In genomic region chr13:94710881-94711560, GRCh38 we compare ENCODE assay signal across 8 cellular contexts.
DNase-seq lines count a peak whose midpoint lies in the region; ATAC-seq lines count a peak whose summit lies in the region.
"Had no signal": no experiment of that assay in that cellular context is flagged by ENCODE, and none has a peak within 500 bp of the region (broad histone marks: within the 10 kb centered on the region; RNA-seq: fewer than 3 reads in every experiment).

No MANE protein-coding gene starts in this region.

- peaks cover 6 to 8% of the 10 kb centered on the region in 2 donors for H3K4me1 ChIP-seq in mucosa of rectum (ENCODE audit: control insufficient read depth in 2 of 2, insufficient read depth in 2 of 2, low read length in 2 of 2)

- ATAC-seq in GM19468 (IDR thresholded peaks at IDR 0.05; ENCODE audit: extremely low read depth, unreplicated experiment) = peak; percentile 63
- ATAC-seq in HG03097 (IDR thresholded peaks at IDR 0.05; ENCODE audit: low FRiP score, unreplicated experiment) = no peak

- peak; percentile 34 for DNase-seq in KBM-7
- DNase-seq in astrocyte of the hippocampus (ENCODE audit: low read depth, low spot score) = peak; percentile 83
- DNase-seq in stimulated activated naive CD4-positive, alpha-beta T cell treated with Interleukin-2 at 50 U/mL for 16 hours (lab: John Stamatoyannopoulos, UW) = no peak
- DNase-seq: T-cell had no signal

- H3K27ac ChIP-seq in mucosa of rectum (ENCODE audit: low read depth in 2 of 2, low read length in 2 of 2) = no peak overlapping the region

- H3K9ac ChIP-seq in mucosa of rectum (ENCODE audit: low read depth in 1 of 2, low read length in 2 of 2) = no peak overlapping the region

- no peaks in the 10 kb centered on the region for H3K36me3 ChIP-seq in mucosa of rectum (ENCODE audit: control insufficient read depth in 2 of 2, insufficient read depth in 2 of 2, low read length in 2 of 2)

- H3K9me3 ChIP-seq in mucosa of rectum (ENCODE audit: control insufficient read depth in 2 of 2, low read length in 2 of 2) = no peaks in the 10 kb centered on the region

- in situ Hi-C loops in KBM-7 (cut with MboI; ENCODE audit: low pct_unique_long_range_greater_than_20kb, low sequenced_read_pairs) = loop anchor here (25.0 kb wide), 1 partner anchor 426 kb away; no protein-coding TSS in a partner anchor

- H3K4me3 ChIP-seq in GM08714 (ENCODE audit: low read length) (peak overlapping the region; percentile 13; the same call in 1 of the 2 replicates), mucosa of rectum (ENCODE audit: low read length in 2 of 2) (peak overlapping the region; percentile 35 to 50)

- H3K27me3 ChIP-seq in mucosa of rectum (ENCODE audit: control insufficient read depth in 2 of 2, insufficient read depth in 2 of 2, low read length in 2 of 2) = peaks cover 55 to 58% of the 10 kb centered on the region in 2 donors
